ENCODE assay signal across 7 cellular contexts in the genomic region with DNA sequence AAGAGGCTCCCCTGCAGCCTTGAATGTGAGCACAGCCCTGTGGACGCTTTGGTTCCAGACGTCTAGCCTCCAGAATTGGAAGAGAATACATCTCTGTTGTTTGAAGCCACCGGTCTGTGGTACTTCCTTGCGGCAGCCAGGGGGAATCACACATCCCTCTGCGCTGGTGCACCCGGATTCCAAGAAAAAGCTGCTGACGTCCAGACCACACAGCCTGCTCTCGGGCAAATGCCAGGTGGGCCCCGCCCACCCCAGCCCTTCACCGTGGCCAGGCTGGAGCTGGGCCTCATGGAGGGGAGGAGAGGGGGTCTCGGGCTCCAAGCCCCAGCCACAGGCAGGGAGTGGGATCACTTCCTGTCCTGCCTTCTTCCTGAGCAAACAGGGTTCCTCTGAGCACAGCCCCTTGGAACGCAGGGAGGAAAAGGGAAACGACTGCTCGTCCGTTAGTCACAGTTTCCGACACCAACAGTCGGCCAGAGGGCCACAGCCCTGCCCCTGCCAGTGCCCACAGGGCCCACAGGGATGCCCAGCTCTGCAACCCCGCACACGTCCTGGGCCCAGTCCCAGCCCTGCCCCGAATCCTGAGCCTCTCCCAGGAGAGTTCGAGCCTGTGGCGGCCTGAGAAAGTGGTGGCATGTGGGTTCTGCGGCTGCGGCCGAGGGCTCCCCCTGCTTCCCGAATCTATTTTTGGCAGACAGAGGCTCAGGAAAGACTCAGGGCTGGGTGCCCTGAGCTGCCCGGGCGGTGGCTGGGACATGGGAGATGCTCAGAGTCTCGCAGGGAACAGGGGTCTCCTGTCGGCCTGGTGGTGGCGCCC.
DNase-seq lines count a peak whose midpoint lies in the region; FAIRE-seq and TF ChIP-seq lines count a peak whose summit lies in the region.

No MANE protein-coding gene starts in this region.

- 93% methylated on average over 23 of the region's 31 CpGs; no CpG with 5 or more reads in 1 of the 2 experiments for WGBS in H1 (ENCODE audit: extremely low coverage in 1 of 2, insufficient coverage in 1 of 2, insufficient read length in 1 of 2, insufficient replicate concordance in 2 of 2, low coverage in 1 of 2, low lambda C conversion rate in 2 of 2, missing lambda C conversion rate in 1 of 2), 2 experiments
- WGBS in mesendoderm (ENCODE audit: extremely low coverage, insufficient coverage, low lambda C conversion rate), result no CpG with 5 or more reads among the region's 31 CpGs

- H2AK5ac ChIP-seq in H1 (ENCODE audit: low read depth, low read length) (no peak overlapping the region), mesendoderm (ENCODE audit: low read length) (no peak overlapping the region)

- H3K79me1 ChIP-seq in H1 (ENCODE audit: low read depth, low read length) (no peaks in the 10 kb centered on the region; the same call in 1 of the 2 replicates), mesendoderm (ENCODE audit: low read length) (peaks cover 6% of the 10 kb centered on the region)

- H3K18ac ChIP-seq in H1 (ENCODE audit: extremely low read depth, low read length), result no peak overlapping the region
- H3K18ac ChIP-seq in mesendoderm (ENCODE audit: low read length), result no peak overlapping the region

- H2BK5ac ChIP-seq in H1 (ENCODE audit: low read depth, low read length) (peak overlapping the region; percentile 24; the same call in 1 of the 2 replicates), mesendoderm (ENCODE audit: low read length) (no peak overlapping the region)

- no peak overlapping the region for H2BK20ac ChIP-seq in H1 (ENCODE audit: low read length)

- no peak for TF ChIP-seq POLR2A in H1 (IDR thresholded peaks at IDR 0.05; ENCODE audit: control extremely low read depth in 1 of 2, low read depth in 2 of 2, low read length in 2 of 2)
- TF ChIP-seq POLR2A in vagina (IDR thresholded peaks at IDR 0.05), result no peak

- no peaks in the 10 kb centered on the region for H3K27me3 ChIP-seq in H1 (replicated peaks in 1 of 4; ENCODE audit: control insufficient read depth in 3 of 4, extremely low read depth in 1 of 4, insufficient read depth in 3 of 4, low read length in 3 of 4)
- no peaks in the 10 kb centered on the region for H3K27me3 ChIP-seq in mucosa of rectum (ENCODE audit: control insufficient read depth in 2 of 2, insufficient read depth in 2 of 2, low read length in 2 of 2)
- no peaks in the 10 kb centered on the region for H3K27me3 ChIP-seq in vagina
- no peaks in the 10 kb centered on the region for H3K27me3 ChIP-seq in mesendoderm (ENCODE audit: insufficient read depth, low read length, poor library complexity)

- H3K56ac ChIP-seq in H1 (replicated peaks; ENCODE audit: insufficient read length, low read depth, low read length) (no peak overlapping the region), mesendoderm (ENCODE audit: low read length) (no peak overlapping the region)

- H3K4me1 ChIP-seq in H1 (replicated peaks in 1 of 4; ENCODE audit: control insufficient read depth in 3 of 4, insufficient read depth in 4 of 4, low read length in 3 of 4) (no peaks in the 10 kb centered on the region), mucosa of rectum (ENCODE audit: control insufficient read depth in 2 of 2, insufficient read depth in 2 of 2, low read length in 2 of 2) (peaks cover 21 to 28% of the 10 kb centered on the region in 2 donors), vagina (peaks cover 52% of the 10 kb centered on the region), mesendoderm (ENCODE audit: control insufficient read depth, low read depth, low read length) (no peaks in the 10 kb centered on the region)

- no peak overlapping the region for H2BK120ac ChIP-seq in H1 (replicated peaks; ENCODE audit: low read depth, low read length)
- H2BK120ac ChIP-seq in mesendoderm (ENCODE audit: low read depth, low read length), result no peak overlapping the region

- no peaks in the 10 kb centered on the region for H3K23me2 ChIP-seq in H1 (ENCODE audit: low read depth, low read length)

- CTCF ChIA-PET in H1 (lab: Charles Lee; ENCODE audit: partially characterized antibody), result interaction anchor here (1.0 to 3.5 kb wide), 17 partner anchors 8 to 343 kb away, joined by 3 to 11 read pairs (median 3); no protein-coding TSS in a partner anchor

- POLR2A ChIA-PET in H1 (lab: Charles Lee; ENCODE audit: partially characterized antibody), result interaction anchor here (2.5 kb wide), 1 partner anchor 13 kb away, joined by 9 read pairs; no protein-coding TSS in a partner anchor

- H3K4me3 ChIP-seq in H1 (ENCODE audit: extremely low read depth in 1 of 4, insufficient read depth in 2 of 4, low read depth in 3 of 4, low read length in 4 of 4), result no peak overlapping the region
- no peak overlapping the region for H3K4me3 ChIP-seq in mucosa of rectum (ENCODE audit: low read length in 2 of 2)
- peak overlapping the region in 1 of 2 donors; percentile 1 for H3K4me3 ChIP-seq in vagina
- no peak overlapping the region for H3K4me3 ChIP-seq in mesendoderm (ENCODE audit: low read length)

- H3K36me3 ChIP-seq in H1 (ENCODE audit: control insufficient read depth in 2 of 4, insufficient read depth in 4 of 4, low read length in 3 of 4) (peaks cover 3 to 10% (median 7%) of the 10 kb centered on the region in 4 experiments; a peak in 5 of 8 replicates), mucosa of rectum (ENCODE audit: control insufficient read depth in 2 of 2, insufficient read depth in 2 of 2, low read length in 2 of 2) (peaks cover 25 to 50% of the 10 kb centered on the region in 2 donors), vagina (peaks cover 0 to 34% of the 10 kb centered on the region in 2 donors), mesendoderm (ENCODE audit: control insufficient read depth, insufficient read depth, low read length) (peaks cover 7% of the 10 kb centered on the region)

- H3K4me2 ChIP-seq in H1 (ENCODE audit: insufficient read depth in 1 of 2, low read depth in 2 of 2, low read length in 2 of 2), result no peak overlapping the region
- no peak overlapping the region for H3K4me2 ChIP-seq in mesendoderm (ENCODE audit: low read length)

- H2AFZ ChIP-seq in H1 (ENCODE audit: low read length), result no peak overlapping the region

- H3K9me3 ChIP-seq in H1 (ENCODE audit: insufficient read depth in 2 of 2, low read depth in 1 of 2, low read length in 1 of 2), result no peaks in the 10 kb centered on the region
- H3K9me3 ChIP-seq in mucosa of rectum (ENCODE audit: control insufficient read depth in 2 of 2, low read length in 2 of 2), result no peaks in the 10 kb centered on the region
- H3K9me3 ChIP-seq in vagina, result no peaks in the 10 kb centered on the region

- TF ChIP-seq CTCF in H1 (IDR thresholded peaks at IDR 0.05; ENCODE audit: control extremely low read depth in 1 of 3, insufficient read depth in 1 of 3, low read depth in 1 of 3, low read length in 3 of 3), result peak in 1 of 3 experiments; percentile 2; a peak in 1 of 4 replicates
- TF ChIP-seq CTCF in vagina (IDR thresholded peaks at IDR 0.05), result peak; percentile 15 to 77 (median 33)

- no peak overlapping the region for H2BK12ac ChIP-seq in H1 (ENCODE audit: low read depth, low read length)

- H4K8ac ChIP-seq in H1 (ENCODE audit: extremely low read depth, insufficient read depth, low read length) (no peak overlapping the region), mesendoderm (ENCODE audit: low read depth, low read length) (no peak overlapping the region)

- no peak for FAIRE-seq in H1 (lab: Jason Lieb, UNC)

- H3K9ac ChIP-seq in H1 (replicated peaks in 1 of 4; ENCODE audit: extremely low read depth in 1 of 4, low read depth in 3 of 4, low read length in 3 of 4) (no peak overlapping the region), mucosa of rectum (ENCODE audit: low read depth in 1 of 2, low read length in 2 of 2) (peak overlapping the region in 1 of 2 donors; percentile 33), mesendoderm (ENCODE audit: low read length) (no peak overlapping the region)

- H3K23ac ChIP-seq in H1 (ENCODE audit: insufficient read length), result no peak overlapping the region
- H3K23ac ChIP-seq in mesendoderm (ENCODE audit: low read length), result no peak overlapping the region

- TF ChIP-seq RAD21 in H1 (IDR thresholded peaks at IDR 0.05 in 1 of 2, conservative IDR thresholded peaks at IDR 0.05 in 1 of 2; ENCODE audit: low read depth in 2 of 2, low read length in 2 of 2), result peak in 1 of 2 experiments; percentile 20; a peak in 1 of 4 replicates

- DNase-seq in NOMO-1 treated with DMSO at 0.1 percent for 48 hours (lab: John Stamatoyannopoulos, UW; ENCODE audit: unreplicated experiment), result peak; percentile 40
- no peak for DNase-seq in H1 (ENCODE audit: low read depth in 1 of 2, low spot score in 2 of 2)
- DNase-seq in vagina (ENCODE audit: extremely low spot score in 2 of 2), result peak in 1 of 2 donors; percentile 95
- DNase-seq in effector CD8-positive, alpha-beta T cell (lab: John Stamatoyannopoulos, UW), result no peak
- DNase-seq in mesendoderm, result no peak
- DNase-seq in NCI-H82 treated with DMSO at 0.1 percent for 48 hours (lab: John Stamatoyannopoulos, UW; ENCODE audit: unreplicated experiment), result no peak

- no peaks in the 10 kb centered on the region for H3K79me2 ChIP-seq in H1 (ENCODE audit: control insufficient read depth in 1 of 2, insufficient read depth in 2 of 2, low read length in 2 of 2)
- H3K79me2 ChIP-seq in mesendoderm (ENCODE audit: control insufficient read depth, insufficient read depth, low read length), result no peaks in the 10 kb centered on the region

- H3K4ac ChIP-seq in H1 (replicated peaks; ENCODE audit: insufficient read length, low read depth, low read length), result no peak overlapping the region
- H3K4ac ChIP-seq in mesendoderm (ENCODE audit: low read depth, low read length), result no peak overlapping the region

- H3K14ac ChIP-seq in H1 (ENCODE audit: insufficient read length), result no peak overlapping the region

- peaks cover 12 to 18% of the 10 kb centered on the region in 2 experiments for H4K20me1 ChIP-seq in H1 (replicated peaks in 1 of 2; ENCODE audit: control insufficient read depth in 1 of 2, insufficient read depth in 2 of 2, low read length in 2 of 2)

- TF ChIP-seq EP300 in H1 (IDR thresholded peaks at IDR 0.05; ENCODE audit: borderline replicate concordance in 1 of 2, low read depth in 2 of 2, low read length in 2 of 2), result no peak

- no peak overlapping the region for H4K5ac ChIP-seq in H1 (ENCODE audit: insufficient read length, low read depth, low read length)
- H4K5ac ChIP-seq in mesendoderm (ENCODE audit: low read length), result no peak overlapping the region

- H2BK15ac ChIP-seq in H1 (ENCODE audit: low read length) (no peak overlapping the region), mesendoderm (replicated peaks; ENCODE audit: low read depth) (no peak overlapping the region)

- intact Hi-C loops in vagina (cut with DNase I), result loop anchor here (2.0 kb wide), 1 partner anchor 187 kb away; a partner anchor contains a TSS

- no peak overlapping the region for H4K91ac ChIP-seq in H1 (replicated peaks; ENCODE audit: insufficient read length, low read length)

- H3K27ac ChIP-seq in H1 (ENCODE audit: low read depth, low read length), result no peak overlapping the region
- peak overlapping the region; percentile 78 to 82 for H3K27ac ChIP-seq in mucosa of rectum (ENCODE audit: low read depth in 2 of 2, low read length in 2 of 2)
- H3K27ac ChIP-seq in vagina, result peak overlapping the region; percentile 84
- H3K27ac ChIP-seq in mesendoderm (ENCODE audit: low read depth, low read length), result no peak overlapping the region

TF ChIP-seq in H1, 55 proteins besides CTCF, POLR2A, EP300 and RAD21 (continues in another document):
- no peak for TF ChIP-seq KDM1A (IDR thresholded peaks at IDR 0.05; ENCODE audit: borderline replicate concordance, low read length)
- TF ChIP-seq HDAC2 (IDR thresholded peaks at IDR 0.05; ENCODE audit: borderline replicate concordance in 1 of 2, low read depth in 2 of 2, low read length in 2 of 2), result no peak

Comparison
In these comparisons a context has a peak if more than half of its experiments do, and no peak if none do; other contexts are left out.
1. H3K27ac ChIP-seq: peak in mucosa of rectum (2 of 2) and vagina (single experiment); none in H1 (single experiment) and mesendoderm (single experiment).